In genomic region chr12:113912761-113913295, GRCh38 we compare ENCODE assay signal across 8 cellular contexts. TPM values are rescaled to one million over a fixed set of nuclear protein-coding genes. Genes with fewer than 3 reads are reported as not detected.
DNase-seq lines count a peak whose midpoint lies in the region; TF ChIP-seq lines count a peak whose summit lies in the region.

No MANE protein-coding gene starts in this region.

- no peak overlapping the region for H2AFZ ChIP-seq in fibroblast of lung (ENCODE audit: low read length)

- no peak overlapping the region for H3K4me3 ChIP-seq in NT2/D1 (ENCODE audit: insufficient read length, low read depth)
- H3K4me3 ChIP-seq in fibroblast of lung (replicated peaks in 1 of 4; ENCODE audit: control extremely low read depth in 1 of 4, insufficient read depth in 1 of 4, low read depth in 3 of 4, low read length in 4 of 4) = no peak overlapping the region
- no peak overlapping the region for H3K4me3 ChIP-seq in suprapubic skin

- H3K4me1 ChIP-seq in NT2/D1 (ENCODE audit: insufficient read depth, insufficient read length) (peaks cover 7% of the 10 kb centered on the region), fibroblast of lung (ENCODE audit: control insufficient read depth, extremely low read depth, insufficient read depth, low read length) (no peaks in the 10 kb centered on the region), suprapubic skin (no peaks in the 10 kb centered on the region)

- H3K27me3 ChIP-seq in NT2/D1 (ENCODE audit: insufficient read depth, insufficient read length) (no peaks in the 10 kb centered on the region), fibroblast of lung (ENCODE audit: control insufficient read depth, insufficient read depth, low read length) (no peaks in the 10 kb centered on the region), suprapubic skin (no peaks in the 10 kb centered on the region)

- H3K36me3 Mint-ChIP-seq in nephron progenitor cell (ENCODE audit: low read depth) = peaks cover 19% of the 10 kb centered on the region

- H3K36me3 ChIP-seq in NT2/D1 (ENCODE audit: insufficient read depth, insufficient read length, low read length) (peaks cover 89% of the 10 kb centered on the region), fibroblast of lung (ENCODE audit: control insufficient read depth, insufficient read depth, low read length) (peaks cover 6% of the 10 kb centered on the region), suprapubic skin (peaks cover 89% of the 10 kb centered on the region)

- peaks cover 15% of the 10 kb centered on the region for H3K4me1 Mint-ChIP-seq in nephron progenitor cell

- H3K4me3 Mint-ChIP-seq in nephron progenitor cell = no peak overlapping the region

- H3K27ac ChIP-seq in fibroblast of lung (ENCODE audit: insufficient read depth, low read length) = no peak overlapping the region
- H3K27ac ChIP-seq in suprapubic skin = no peak overlapping the region

- DNase-seq in DMS53 (lab: John Stamatoyannopoulos, UW) (peak; percentile 85), HT-29 (ENCODE audit: low spot score) (peak; percentile 71), NT2/D1 (ENCODE audit: low read depth, low spot score) (peak; percentile 84), activated T-cell treated with anti-CD3 and anti-CD28 coated beads for 48 hours (ENCODE audit: low read depth) (peak; percentile 41), fibroblast of lung (ENCODE audit: low read depth in 2 of 2) (peak; percentile 55 to 78), nephron progenitor cell (peak; percentile 87), suprapubic skin (ENCODE audit: low spot score in 2 of 2) (no peak), NCI-H1048 (lab: John Stamatoyannopoulos, UW) (no peak)

- peaks cover 3% of the 10 kb centered on the region for H3K27me3 Mint-ChIP-seq in nephron progenitor cell (ENCODE audit: low read depth, poor library complexity)

- WGBS in suprapubic skin = 34% methylated on average over 11 of the region's 12 CpGs

- no peak for TF ChIP-seq POLR2A in suprapubic skin (IDR thresholded peaks at IDR 0.05)

- TF ChIP-seq EP300 in suprapubic skin (IDR thresholded peaks at IDR 0.05) = no peak

- no peak overlapping the region for H3K27ac Mint-ChIP-seq in nephron progenitor cell

- TF ChIP-seq CTCF in fibroblast of lung (conservative IDR thresholded peaks at IDR 0.05 in 1 of 2, IDR thresholded peaks at IDR 0.05 in 1 of 2; ENCODE audit: low read depth in 1 of 2, low read length in 2 of 2) = peak; percentile 97 to 99
- TF ChIP-seq CTCF in nephron progenitor cell (IDR thresholded peaks at IDR 0.05) = peak; percentile 90
- peak; percentile 55 to 87 for TF ChIP-seq CTCF in suprapubic skin (IDR thresholded peaks at IDR 0.05)

- H3K9ac ChIP-seq in NT2/D1 (ENCODE audit: insufficient read length, low read depth) (peak overlapping the region; percentile 46), fibroblast of lung (ENCODE audit: insufficient read depth, low read length) (no peak overlapping the region)

- H3K9me3 Mint-ChIP-seq in nephron progenitor cell = no peaks in the 10 kb centered on the region

- no peaks in the 10 kb centered on the region for H3K9me3 ChIP-seq in NT2/D1 (ENCODE audit: insufficient read depth, low read length)
- no peaks in the 10 kb centered on the region for H3K9me3 ChIP-seq in fibroblast of lung (ENCODE audit: control insufficient read depth, insufficient read depth, low read depth, low read length)
- H3K9me3 ChIP-seq in suprapubic skin = no peaks in the 10 kb centered on the region

- no peaks in the 10 kb centered on the region for H4K20me1 ChIP-seq in fibroblast of lung (ENCODE audit: control insufficient read depth, extremely low read depth, insufficient read depth, low read length)

- no peaks in the 10 kb centered on the region for H3K79me2 ChIP-seq in fibroblast of lung (ENCODE audit: control insufficient read depth, insufficient read depth, low read length)

- no peak overlapping the region for H3K4me2 ChIP-seq in fibroblast of lung (ENCODE audit: extremely low read depth, insufficient read depth, low read length)

RNA-seq across cellular contexts. Expression of gene RBM19, which starts 53.3 kb away (rescaled TPM):
- 40.2 and 46.0 TPM in 2 replicates for total RNA-seq in HT-29 (2014; rRNA removed; shearing (Covaris generic))
- total RNA-seq in fibroblast of lung = 15.4 and 16.5 TPM in 2 replicates
- 10.5 and 17.0 TPM in 2 replicates for polyA plus RNA-seq in fibroblast of lung
- 12.4 and 20.0 TPM in 2 replicates for polyA plus RNA-seq in fibroblast of lung (2012)
- 8.6 and 21.1 TPM in 2 replicates for polyA minus RNA-seq in fibroblast of lung (ENCODE audit: low replicate concordance)
- 10 to 100 TPM; 26.8 to 51.4 (median 28.2) TPM for total RNA-seq in suprapubic skin

Comparison
In these comparisons a context has a peak if more than half of its experiments do, and no peak if none do; other contexts are left out.
1. DNase-seq: peak in DMS53 (single experiment), HT-29 (single experiment), NT2/D1 (single experiment), activated T-cell treated with anti-CD3 and anti-CD28 coated beads for 48 hours (single experiment), fibroblast of lung (2 of 2) and nephron progenitor cell (single experiment); none in suprapubic skin (0 of 2) and NCI-H1048 (single experiment).
2. Peak in every context shown above with its lines, with median percentiles within 50 percentile points of each other: CTCF ChIP-seq.